ENCODE assay signal across 2 cellular contexts in genomic region chr22:46542011-46542985, GRCh38.
TF ChIP-seq lines count a peak whose summit lies in the region.

No MANE protein-coding gene starts in this region.

TF ChIP-seq in HCT116, 20 proteins besides CTCF, POLR2A, EP300 and RAD21:
- no peak for TF ChIP-seq ZFX (IDR thresholded peaks at IDR 0.05)
- no peak for TF ChIP-seq YY1 (IDR thresholded peaks at IDR 0.05; ENCODE audit: extremely low read depth, insufficient replicate concordance, low read depth, low read length)
- no peak for TF ChIP-seq CEBPB (IDR thresholded peaks at IDR 0.05; ENCODE audit: low read depth)
- TF ChIP-seq SRF (IDR thresholded peaks at IDR 0.05; ENCODE audit: low read depth): no peak
- no peak for TF ChIP-seq EZH2phosphoT487 (IDR thresholded peaks at IDR 0.05; ENCODE audit: borderline replicate concordance)
- TF ChIP-seq SIN3A (IDR thresholded peaks at IDR 0.05; ENCODE audit: low read depth): no peak
- TF ChIP-seq EZH2 (IDR thresholded peaks at IDR 0.05): no peak
- no peak for TF ChIP-seq ELF1 (IDR thresholded peaks at IDR 0.05; ENCODE audit: borderline replicate concordance, low read depth)
- no peak for TF ChIP-seq CBX3 (IDR thresholded peaks at IDR 0.05; ENCODE audit: low read depth)
- no peak for TF ChIP-seq ZNF274 (IDR thresholded peaks at IDR 0.05; ENCODE audit: low read depth, low read length)
- TF ChIP-seq, protein P1, sequence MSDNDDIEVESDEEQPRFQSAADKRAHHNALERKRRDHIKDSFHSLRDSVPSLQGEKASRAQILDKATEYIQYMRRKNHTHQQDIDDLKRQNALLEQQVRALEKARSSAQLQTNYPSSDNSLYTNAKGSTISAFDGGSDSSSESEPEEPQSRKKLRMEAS (IDR thresholded peaks at IDR 0.05): no peak; the same call in 1 of the 2 replicates

TF ChIP-seq in H1, 55 proteins besides CTCF, POLR2A, EP300 and RAD21:
- TF ChIP-seq CTBP2 (IDR thresholded peaks at IDR 0.05; ENCODE audit: borderline replicate concordance, insufficient read depth, insufficient read length, low read length): peak; percentile 23
- TF ChIP-seq E2F6 (IDR thresholded peaks at IDR 0.05): no peak
- no peak for TF ChIP-seq CHD1 (IDR thresholded peaks at IDR 0.05; ENCODE audit: low read depth, low read length)
- TF ChIP-seq, protein P1 (IDR thresholded peaks at IDR 0.05): peak; percentile 62
- no peak for TF ChIP-seq KDM5A (IDR thresholded peaks at IDR 0.05; ENCODE audit: low read length)
- no peak for TF ChIP-seq TCF12 (IDR thresholded peaks at IDR 0.05; ENCODE audit: low read depth, low read length)
- TF ChIP-seq HDAC6 (IDR thresholded peaks at IDR 0.05; ENCODE audit: low read depth, low read length): no peak
- TF ChIP-seq NANOG (IDR thresholded peaks at IDR 0.05; ENCODE audit: insufficient read depth, low read depth, low read length, poor library complexity, severe bottlenecking): peak; percentile 8
- no peak for TF ChIP-seq POLR2AphosphoS5 (IDR thresholded peaks at IDR 0.05; ENCODE audit: low read depth, low read length)
- TF ChIP-seq RXRA (IDR thresholded peaks at IDR 0.05; ENCODE audit: insufficient read depth, low read depth, low read length): no peak
- peak; percentile 42; the same call in 1 of the 2 replicates for TF ChIP-seq KDM1A (IDR thresholded peaks at IDR 0.05; ENCODE audit: borderline replicate concordance, low read length)
- TF ChIP-seq SIN3A (conservative IDR thresholded peaks at IDR 0.05 in 1 of 2, IDR thresholded peaks at IDR 0.05 in 1 of 2; ENCODE audit: low read depth in 1 of 2, low read length in 2 of 2): peak in 1 of 2 experiments; percentile 64; a peak in 1 of 4 replicates
- TF ChIP-seq ATF2 (IDR thresholded peaks at IDR 0.05; ENCODE audit: low read length): no peak
- TF ChIP-seq USF2 (IDR thresholded peaks at IDR 0.05; ENCODE audit: low read length): peak; percentile 20; the same call in 1 of the 2 replicates
- TF ChIP-seq BACH1 (IDR thresholded peaks at IDR 0.05; ENCODE audit: low read length): no peak
- TF ChIP-seq KDM4A (IDR thresholded peaks at IDR 0.05; ENCODE audit: low read depth, low read length, severe bottlenecking): no peak
- no peak for TF ChIP-seq FOSL1 (IDR thresholded peaks at IDR 0.05; ENCODE audit: insufficient read depth, low read depth, low read length)
- TF ChIP-seq GABPA (IDR thresholded peaks at IDR 0.05; ENCODE audit: borderline replicate concordance, insufficient read depth, low read length): peak; percentile 81; the same call in 1 of the 2 replicates
- no peak for TF ChIP-seq EZH2 (IDR thresholded peaks at IDR 0.05; ENCODE audit: low read depth, low read length, severe bottlenecking)
- TF ChIP-seq HDAC2 (IDR thresholded peaks at IDR 0.05; ENCODE audit: borderline replicate concordance in 1 of 2, low read depth in 2 of 2, low read length in 2 of 2): 0 out of 4 replicates have a peak, but pooled peaks of 1 of the 2 experiments have one; percentile 40
